In genomic region chr1:202642619-202643291, GRCh38 we compare ENCODE assay signal across 9 cellular contexts.
DNase-seq lines count a peak whose midpoint lies in the region; ATAC-seq, FAIRE-seq and TF ChIP-seq lines count a peak whose summit lies in the region.
"Had no signal": no experiment of that assay in that cellular context is flagged by ENCODE, and none has a peak within 500 bp of the region (broad histone marks: within the 10 kb centered on the region; RNA-seq: fewer than 3 reads in every experiment).

No MANE protein-coding gene starts in this region.

- H3K9me3 ChIP-seq in HEK293 (ENCODE audit: control insufficient read depth, insufficient read depth, low read depth, low read length) = no peaks in the 10 kb centered on the region
- no peaks in the 10 kb centered on the region for H3K9me3 ChIP-seq in iPS-20b (ENCODE audit: insufficient read depth, low read depth, low read length)
- no peaks in the 10 kb centered on the region for H3K9me3 ChIP-seq in gastrocnemius medialis

- no peak for DNase-seq in activated CD8-positive, alpha-beta T cell treated with anti-CD3 and anti-CD28 coated beads, Interleukin-2, amount 10 ng/mL, durations not matched to agents 7 days and 5 days
- no peak for DNase-seq in gastrocnemius medialis
- no peak for DNase-seq in RCC 7860 (ENCODE audit: low spot score)
- no peak for DNase-seq in HUDEP-2 (lab: John Stamatoyannopoulos, UW; ENCODE audit: unreplicated experiment in 76 of 76)
- DNase-seq in middle frontal gyrus (ENCODE audit: extremely low spot score, low spot score) = no peak
- DNase-seq: NCI-H524 treated with DMSO at 0.1 percent for 48 hours had no signal

- H3K4me1 Mint-ChIP-seq in activated CD8-positive, alpha-beta T cell treated with anti-CD3 and anti-CD28 coated beads, Interleukin-2, amount 10 ng/mL, durations not matched to agents 7 days and 5 days (ENCODE audit: low read depth) = peaks cover 12% of the 10 kb centered on the region

- H3K27me3 Mint-ChIP-seq in activated CD8-positive, alpha-beta T cell treated with anti-CD3 and anti-CD28 coated beads, Interleukin-2, amount 10 ng/mL, durations not matched to agents 7 days and 5 days (ENCODE audit: low read depth) = peaks cover 88% of the 10 kb centered on the region

- peak overlapping the region; percentile 33 for H3K4me3 ChIP-seq in HEK293 (ENCODE audit: low read depth, low read length)
- peak overlapping the region; percentile 75 for H3K4me3 ChIP-seq in iPS-20b (ENCODE audit: low read length)
- peak overlapping the region; percentile 26 to 61 (median 46) for H3K4me3 ChIP-seq in gastrocnemius medialis

- no peak for TF ChIP-seq POLR2A in gastrocnemius medialis (IDR thresholded peaks at IDR 0.05)

- TF ChIP-seq CTCF in HEK293 (tag by site-specific recombination; IDR thresholded peaks at IDR 0.05) (no peak), gastrocnemius medialis (IDR thresholded peaks at IDR 0.05 in 4 of 5, conservative IDR thresholded peaks at IDR 0.05 in 1 of 5) (no peak)

- H3K4me1 ChIP-seq in HEK293 (ENCODE audit: control insufficient read depth, insufficient read depth, low read length) (no peaks in the 10 kb centered on the region; the same call in 1 of the 2 replicates), iPS-20b (ENCODE audit: insufficient read depth, low read length) (peaks cover 21% of the 10 kb centered on the region; the same call in 1 of the 2 replicates), gastrocnemius medialis (peaks cover 10 to 17% of the 10 kb centered on the region in 2 donors)

- POLR2A ChIA-PET in HEK293 (lab: Yijun Ruan, JAX) = no interaction called here
- POLR2A ChIA-PET in activated CD8-positive, alpha-beta T cell treated with anti-CD3 and anti-CD28 coated beads, Interleukin-2, amount 10 ng/mL, durations not matched to agents 7 days and 5 days (lab: Charles Lee) = no interaction called here

- no peaks in the 10 kb centered on the region for H3K36me3 Mint-ChIP-seq in activated CD8-positive, alpha-beta T cell treated with anti-CD3 and anti-CD28 coated beads, Interleukin-2, amount 10 ng/mL, durations not matched to agents 7 days and 5 days (ENCODE audit: low read depth)

- no peak overlapping the region for H3K9ac ChIP-seq in iPS-20b (ENCODE audit: low read depth, low read length)

- H3K27me3 ChIP-seq in iPS-20b (ENCODE audit: insufficient read depth, low read length) (peaks cover 71% of the 10 kb centered on the region), gastrocnemius medialis (peaks cover 29 to 38% (median 38%) of the 10 kb centered on the region in 3 donors)

- no peak overlapping the region for H3K4me3 Mint-ChIP-seq in activated CD8-positive, alpha-beta T cell treated with anti-CD3 and anti-CD28 coated beads, Interleukin-2, amount 10 ng/mL, durations not matched to agents 7 days and 5 days

- CTCF ChIA-PET in HEK293 (lab: Yijun Ruan, JAX) = interaction anchor here (0.5 kb wide), 1 partner anchor 13 kb away, joined by 4 read pairs; no protein-coding TSS in a partner anchor
- CTCF ChIA-PET in activated CD8-positive, alpha-beta T cell treated with anti-CD3 and anti-CD28 coated beads, Interleukin-2, amount 10 ng/mL, durations not matched to agents 7 days and 5 days (lab: Charles Lee) = no interaction called here

- peak; percentile 40 for ATAC-seq in activated CD8-positive, alpha-beta T cell treated with anti-CD3 and anti-CD28 coated beads, Interleukin-2, amount 10 ng/mL, durations not matched to agents 7 days and 5 days
- ATAC-seq in gastrocnemius medialis = no peak
- no peak for ATAC-seq in GM21825 (IDR thresholded peaks at IDR 0.05; ENCODE audit: unreplicated experiment)

- no peak overlapping the region for H3K27ac Mint-ChIP-seq in activated CD8-positive, alpha-beta T cell treated with anti-CD3 and anti-CD28 coated beads, Interleukin-2, amount 10 ng/mL, durations not matched to agents 7 days and 5 days

- in situ Hi-C loops in gastrocnemius medialis (cut with MboI; ENCODE audit: low sequenced_read_pairs in 4 of 4) = no loop called here

- intact Hi-C loops in gastrocnemius medialis (cut with DNase I; ENCODE audit: low total_unique reads) = no loop called here

- no peaks in the 10 kb centered on the region for H3K9me3 Mint-ChIP-seq in activated CD8-positive, alpha-beta T cell treated with anti-CD3 and anti-CD28 coated beads, Interleukin-2, amount 10 ng/mL, durations not matched to agents 7 days and 5 days (ENCODE audit: insufficient read depth)

- no peaks in the 10 kb centered on the region for H3K36me3 ChIP-seq in HEK293 (ENCODE audit: control insufficient read depth in 2 of 2, insufficient read depth in 1 of 2, low read length in 2 of 2)
- H3K36me3 ChIP-seq in iPS-20b (ENCODE audit: insufficient read depth, low read depth, low read length) = no peaks in the 10 kb centered on the region
- no peaks in the 10 kb centered on the region for H3K36me3 ChIP-seq in gastrocnemius medialis

- FAIRE-seq in RCC 7860 (lab: Jason Lieb, UNC) = no peak

- H3K27ac ChIP-seq in HEK293 (ENCODE audit: extremely low read depth, low read depth, low read length) = no peak overlapping the region
- H3K27ac ChIP-seq in iPS-20b (ENCODE audit: low read length) = no peak overlapping the region
- H3K27ac ChIP-seq in gastrocnemius medialis = no peak overlapping the region

TF ChIP-seq in HEK293, 187 proteins besides CTCF, POLR2A, EP300 and RAD21:
- TF ChIP-seq EGR2 (tag by site-specific recombination; IDR thresholded peaks at IDR 0.05; ENCODE audit: low read depth) (peak; percentile 60), ZNF146 (tag by site-specific recombination; IDR thresholded peaks at IDR 0.05) (no peak), ZNF354C (tag by site-specific recombination; IDR thresholded peaks at IDR 0.05; ENCODE audit: borderline replicate concordance, low read depth) (no peak), ZBTB48 (tag by site-specific recombination; IDR thresholded peaks at IDR 0.05) (no peak), ZNF544 (tag by site-specific recombination; IDR thresholded peaks at IDR 0.05) (no peak), ZNF658 (tag by site-specific recombination; IDR thresholded peaks at IDR 0.05) (no peak), YY1 (tag by site-specific recombination; IDR thresholded peaks at IDR 0.05) (no peak), ZSCAN18 (tag by site-specific recombination; IDR thresholded peaks at IDR 0.05) (no peak), ZNF747 (tag by site-specific recombination; IDR thresholded peaks at IDR 0.05) (no peak), ZNF654 (tag by site-specific recombination; IDR thresholded peaks at IDR 0.05; ENCODE audit: low read depth) (no peak), ZNF391 (tag by site-specific recombination; IDR thresholded peaks at IDR 0.05; ENCODE audit: borderline replicate concordance, low read depth) (no peak), ZBTB8A (tag by site-specific recombination; IDR thresholded peaks at IDR 0.05) (peak; percentile 16; the same call in 1 of the 2 replicates), ZNF610 (tag by site-specific recombination; IDR thresholded peaks at IDR 0.05; ENCODE audit: borderline replicate concordance) (no peak), ZNF211 (tag by site-specific recombination; IDR thresholded peaks at IDR 0.05; ENCODE audit: low read depth) (no peak), ZNF580 (tag by site-specific recombination; IDR thresholded peaks at IDR 0.05) (no peak), ZNF202 (tag by site-specific recombination; IDR thresholded peaks at IDR 0.05; ENCODE audit: borderline replicate concordance) (no peak), ZNF335 (tag by site-specific recombination; conservative IDR thresholded peaks at IDR 0.05) (no peak; the same call in 1 of the 2 replicates), GLIS2 (tag by site-specific recombination; IDR thresholded peaks at IDR 0.05) (no peak), GFI1B (tag by site-specific recombination; IDR thresholded peaks at IDR 0.05) (no peak), ZFHX2 (tag by site-specific recombination; conservative IDR thresholded peaks at IDR 0.05) (peak; percentile 72), ZNF23 (tag by site-specific recombination; IDR thresholded peaks at IDR 0.05; ENCODE audit: borderline replicate concordance) (no peak)
